ENCODE assay signal across 2 cellular contexts in genomic region chr12:107580750-107581529, GRCh38.
TF ChIP-seq lines count a peak whose summit lies in the region.

No MANE protein-coding gene starts in this region.

TF ChIP-seq in SK-N-SH, 30 proteins besides CTCF, POLR2A, EP300 and RAD21 (continued from another document):
- TF ChIP-seq, protein P1, sequence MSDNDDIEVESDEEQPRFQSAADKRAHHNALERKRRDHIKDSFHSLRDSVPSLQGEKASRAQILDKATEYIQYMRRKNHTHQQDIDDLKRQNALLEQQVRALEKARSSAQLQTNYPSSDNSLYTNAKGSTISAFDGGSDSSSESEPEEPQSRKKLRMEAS (IDR thresholded peaks at IDR 0.05; ENCODE audit: low read depth) = no peak
- TF ChIP-seq TAF1 (IDR thresholded peaks at IDR 0.05; ENCODE audit: borderline replicate concordance, low read depth, low read length) (no peak), EZH2phosphoT487 (IDR thresholded peaks at IDR 0.05; ENCODE audit: borderline replicate concordance, low read depth) (no peak), ELF1 (IDR thresholded peaks at IDR 0.05) (no peak), REST (IDR thresholded peaks at IDR 0.05; ENCODE audit: low read depth, low read length) (no peak), IRF3 (IDR thresholded peaks at IDR 0.05; ENCODE audit: low read depth, low read length) (no peak), YY1 (IDR thresholded peaks at IDR 0.05; ENCODE audit: low read depth) (no peak), MEF2A (IDR thresholded peaks at IDR 0.05; ENCODE audit: borderline replicate concordance, low read depth) (no peak), GATA2 (CRISPR knock-in tag; IDR thresholded peaks at IDR 0.05) (no peak), TEAD4 (IDR thresholded peaks at IDR 0.05; ENCODE audit: borderline replicate concordance, insufficient read depth) (no peak), ZBTB33 (IDR thresholded peaks at IDR 0.05; ENCODE audit: borderline replicate concordance, low read depth) (no peak), CHD2 (IDR thresholded peaks at IDR 0.05; ENCODE audit: low read length, partially characterized antibody) (no peak), NRF1 (IDR thresholded peaks at IDR 0.05; ENCODE audit: low read depth, low read length) (no peak), FOXM1 (IDR thresholded peaks at IDR 0.05; ENCODE audit: low read depth) (no peak)

TF ChIP-seq in SK-N-SH treated with all-trans-retinoic acid at 6 μM for 48 hours, 23 proteins besides CTCF, POLR2A, EP300 and RAD21 (continued from another document):
- TF ChIP-seq, protein P2, sequence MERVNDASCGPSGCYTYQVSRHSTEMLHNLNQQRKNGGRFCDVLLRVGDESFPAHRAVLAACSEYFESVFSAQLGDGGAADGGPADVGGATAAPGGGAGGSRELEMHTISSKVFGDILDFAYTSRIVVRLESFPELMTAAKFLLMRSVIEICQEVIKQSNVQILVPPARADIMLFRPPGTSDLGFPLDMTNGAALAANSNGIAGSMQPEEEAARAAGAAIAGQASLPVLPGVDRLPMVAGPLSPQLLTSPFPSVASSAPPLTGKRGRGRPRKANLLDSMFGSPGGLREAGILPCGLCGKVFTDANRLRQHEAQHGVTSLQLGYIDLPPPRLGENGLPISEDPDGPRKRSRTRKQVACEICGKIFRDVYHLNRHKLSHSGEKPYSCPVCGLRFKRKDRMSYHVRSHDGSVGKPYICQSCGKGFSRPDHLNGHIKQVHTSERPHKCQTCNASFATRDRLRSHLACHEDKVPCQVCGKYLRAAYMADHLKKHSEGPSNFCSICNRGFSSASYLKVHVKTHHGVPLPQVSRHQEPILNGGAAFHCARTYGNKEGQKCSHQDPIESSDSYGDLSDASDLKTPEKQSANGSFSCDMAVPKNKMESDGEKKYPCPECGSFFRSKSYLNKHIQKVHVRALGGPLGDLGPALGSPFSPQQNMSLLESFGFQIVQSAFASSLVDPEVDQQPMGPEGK (CRISPR knock-in tag; IDR thresholded peaks at IDR 0.05; ENCODE audit: borderline replicate concordance) = no peak
- TF ChIP-seq POU6F1 (CRISPR knock-in tag; IDR thresholded peaks at IDR 0.05; ENCODE audit: borderline replicate concordance, low read depth) (no peak), BACH2 (CRISPR knock-in tag; IDR thresholded peaks at IDR 0.05; ENCODE audit: borderline replicate concordance) (no peak), ZNF8 (CRISPR knock-in tag; IDR thresholded peaks at IDR 0.05) (no peak), CREB5 (CRISPR knock-in tag; IDR thresholded peaks at IDR 0.05; ENCODE audit: low read depth) (no peak), TOX (CRISPR knock-in tag; IDR thresholded peaks at IDR 0.05; ENCODE audit: borderline replicate concordance) (no peak), ISL1 (CRISPR knock-in tag; IDR thresholded peaks at IDR 0.05) (no peak)
